ENCODE assay signal across 25 cellular contexts in the genomic region with DNA sequence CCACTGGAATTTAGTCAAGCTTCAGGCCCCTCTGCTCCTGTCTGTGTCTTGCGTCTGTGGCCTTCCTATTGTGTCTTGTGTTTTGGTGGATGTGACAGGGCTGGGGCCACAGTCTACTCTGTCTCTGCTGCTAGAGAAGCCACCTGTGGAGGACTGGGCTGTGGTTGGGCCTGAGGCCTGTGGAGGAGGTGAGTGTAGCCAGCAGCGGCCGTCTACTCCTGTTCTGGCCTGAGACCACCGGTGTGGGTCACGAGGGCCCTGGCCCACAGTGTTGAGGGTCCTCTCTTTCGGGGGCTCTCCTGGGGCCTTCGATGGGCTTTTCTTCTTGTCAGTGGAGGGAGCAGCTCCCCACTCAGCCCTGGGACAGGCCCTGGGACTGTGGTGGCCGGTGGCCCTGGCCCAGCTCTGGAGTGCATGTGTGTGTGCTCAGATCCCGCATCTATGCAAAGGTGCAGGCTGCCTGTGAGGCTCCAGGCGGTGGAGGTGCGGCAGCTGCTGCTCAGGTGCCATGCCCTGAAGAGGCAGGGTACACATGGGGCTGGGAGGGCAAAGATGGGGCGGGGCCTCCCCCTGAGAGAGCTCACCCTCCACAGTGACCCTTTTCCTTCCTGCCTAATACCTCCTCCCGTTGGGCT.
"Had no signal": no experiment of that assay in that cellular context is flagged by ENCODE, and none has a peak within 500 bp of the region (broad histone marks: within the 10 kb centered on the region; RNA-seq: fewer than 3 reads in every experiment).

No MANE protein-coding gene starts in this region.

- H3K27me3 ChIP-seq: brain microvascular endothelial cell, suprapubic skin, tibial artery, upper lobe of right lung had no signal

- H3K36me3 ChIP-seq: brain microvascular endothelial cell, upper lobe of right lung had no signal

- H3K4me3 ChIP-seq: skin epidermis, suprapubic skin, tibial artery, upper lobe of right lung had no signal

- H3K4me1 ChIP-seq: upper lobe of right lung had no signal

- H3K27ac ChIP-seq: brain microvascular endothelial cell, skin epidermis, suprapubic skin, tibial artery, upper lobe of right lung had no signal

- H3K9me3 ChIP-seq: suprapubic skin, tibial artery, upper lobe of right lung had no signal

- DNase-seq: activated B cell treated with CpG ODN at 0.5 μM for 24 hours; activated CD8-positive, alpha-beta memory T cell treated with anti-CD3 and anti-CD28 coated beads, Interleukin-2, amount 10 ng/mL, durations not matched to agents 7 days and 5 days; activated CD8-positive, alpha-beta T cell treated with anti-CD3 and anti-CD28 coated beads, Interleukin-2, amount 10 ng/mL, durations not matched to agents 7 days and 5 days; activated naive CD4-positive, alpha-beta T cell; activated naive CD8-positive, alpha-beta T cell treated with anti-CD3 and anti-CD28 coated beads, Interleukin-2, amount 10 ng/mL, durations not matched to agents 7 days and 5 days; activated T-cell treated with anti-CD3 and anti-CD28 coated beads, Interleukin-2, amount 50 U/mL, for 48 hours; amniotic stem cell; brain microvascular endothelial cell; caudate nucleus; cortex of kidney; foreskin fibroblast; head of caudate nucleus; hippocampal formation; left colon; naive B cell; stimulated activated CD4-positive, alpha-beta T cell treated with anti-CD3 and anti-CD28 coated beads, Interleukin-15, amount 100 ng/mL, for 24 hours; stimulated activated CD4-positive, alpha-beta T cell treated with anti-CD3 and anti-CD28 coated beads, Interleukin-2, amount 100 ng/mL, for 24 hours; stimulated activated naive CD4-positive, alpha-beta T cell; SW 1271; T-helper 2 cell; tibial artery; upper lobe of right lung had no signal

- ATAC-seq: activated CD8-positive, alpha-beta memory T cell treated with anti-CD3 and anti-CD28 coated beads, Interleukin-2, amount 10 ng/mL, durations not matched to agents 7 days and 5 days; activated CD8-positive, alpha-beta T cell treated with anti-CD3 and anti-CD28 coated beads, Interleukin-2, amount 10 ng/mL, durations not matched to agents 7 days and 5 days; sciatic nerve; upper lobe of right lung had no signal
